In the genomic region with DNA sequence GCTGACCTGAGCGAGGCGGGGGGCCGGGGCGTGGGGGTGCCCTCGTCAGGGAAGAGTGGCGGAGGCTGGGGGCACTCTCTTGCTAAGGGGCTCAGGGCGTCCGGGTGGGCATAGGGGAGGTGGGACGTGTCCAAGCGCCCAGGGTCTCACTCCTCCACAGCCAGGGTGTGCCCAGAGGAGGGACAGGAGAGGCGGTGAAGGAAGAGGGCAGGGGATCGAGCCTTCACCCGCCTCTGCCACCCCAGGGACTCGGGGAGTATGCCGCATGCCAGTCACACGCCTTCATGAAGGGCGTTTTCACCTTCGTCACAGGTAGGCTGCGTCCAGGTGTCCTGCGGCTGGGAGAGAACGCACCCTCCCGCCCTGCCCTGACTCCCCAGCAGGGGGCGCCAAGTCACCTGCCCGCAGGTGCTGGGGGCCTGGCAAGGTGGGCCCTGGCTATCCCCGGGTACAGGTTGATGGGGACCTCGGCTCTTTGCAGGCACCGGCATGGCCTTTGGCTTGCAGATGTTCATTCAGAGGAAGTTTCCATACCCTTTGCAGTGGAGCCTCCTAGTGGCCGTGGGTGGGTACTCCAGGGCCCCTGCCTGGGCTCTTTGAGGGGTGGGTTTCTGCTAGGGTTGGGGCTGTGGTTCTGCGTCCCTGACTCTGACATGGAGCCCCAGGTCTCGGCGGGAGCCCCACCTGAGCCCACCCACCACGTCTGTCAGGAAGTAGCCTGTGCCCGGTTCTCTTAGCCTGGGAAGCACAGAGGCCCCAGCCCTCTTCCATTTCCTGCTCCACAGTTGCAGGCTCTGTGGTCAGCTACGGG, we compare ENCODE assay signal across 8 cellular contexts. TPM values are rescaled to one million over a fixed set of nuclear protein-coding genes. Genes with fewer than 3 reads are reported as not detected.
A peak's percentile ranks its signal among the peaks of the same experiment; 100 is the strongest.
DNase-seq lines count a peak whose midpoint lies in the region; ATAC-seq and TF ChIP-seq lines count a peak whose summit lies in the region.

No MANE protein-coding gene starts in this region.

- H3K4me1 ChIP-seq in endocrine pancreas (ENCODE audit: control insufficient read depth, insufficient read depth, low read length), result peaks cover 10% of the 10 kb centered on the region

- no peaks in the 10 kb centered on the region; the same call in 1 of the 2 replicates for H3K36me3 ChIP-seq in H7 (replicated peaks; ENCODE audit: control insufficient read depth, insufficient read depth, low read length)
- H3K36me3 ChIP-seq in endocrine pancreas (ENCODE audit: control insufficient read depth, insufficient read depth, low read length), result no peaks in the 10 kb centered on the region

- peaks cover 25% of the 10 kb centered on the region for H3K4me1 Mint-ChIP-seq in Calu3 (ENCODE audit: low read depth, unreplicated experiment)
- peaks cover 51% of the 10 kb centered on the region for H3K4me1 Mint-ChIP-seq in activated CD8-positive, alpha-beta T cell treated with anti-CD3 and anti-CD28 coated beads, Interleukin-2, amount 10 ng/mL, durations not matched to agents 7 days and 5 days (ENCODE audit: low read depth)
- H3K4me1 Mint-ChIP-seq in naive B cell, result peaks cover 12 to 15% (median 14%) of the 10 kb centered on the region in 3 donors
- H3K4me1 Mint-ChIP-seq in stimulated activated naive CD8-positive, alpha-beta T cell treated with anti-CD3 and anti-CD28 coated beads, Interleukin-15, Interleukin-2, amounts not matched to agents 100 ng/mL and 50 ng/mL, for 24 hours (ENCODE audit: low read depth), result peaks cover 34% of the 10 kb centered on the region

- H3K9me3 Mint-ChIP-seq in Calu3 (ENCODE audit: low read depth, unreplicated experiment) (no peaks in the 10 kb centered on the region), naive B cell (no peaks in the 10 kb centered on the region)
- H3K9me3 Mint-ChIP-seq in activated CD8-positive, alpha-beta T cell treated with anti-CD3 and anti-CD28 coated beads, Interleukin-2, amount 10 ng/mL, durations not matched to agents 7 days and 5 days (ENCODE audit: insufficient read depth), result no peaks in the 10 kb centered on the region
- no peaks in the 10 kb centered on the region for H3K9me3 Mint-ChIP-seq in stimulated activated naive CD8-positive, alpha-beta T cell treated with anti-CD3 and anti-CD28 coated beads, Interleukin-15, Interleukin-2, amounts not matched to agents 100 ng/mL and 50 ng/mL, for 24 hours

- peaks cover 11% of the 10 kb centered on the region for H3K27me3 Mint-ChIP-seq in Calu3 (ENCODE audit: unreplicated experiment)
- peaks cover 10% of the 10 kb centered on the region for H3K27me3 Mint-ChIP-seq in activated CD8-positive, alpha-beta T cell treated with anti-CD3 and anti-CD28 coated beads, Interleukin-2, amount 10 ng/mL, durations not matched to agents 7 days and 5 days (ENCODE audit: low read depth)
- no peaks in the 10 kb centered on the region for H3K27me3 Mint-ChIP-seq in naive B cell
- peaks cover 5% of the 10 kb centered on the region for H3K27me3 Mint-ChIP-seq in stimulated activated naive CD8-positive, alpha-beta T cell treated with anti-CD3 and anti-CD28 coated beads, Interleukin-15, Interleukin-2, amounts not matched to agents 100 ng/mL and 50 ng/mL, for 24 hours

- ATAC-seq in activated CD8-positive, alpha-beta T cell treated with anti-CD3 and anti-CD28 coated beads, Interleukin-2, amount 10 ng/mL, durations not matched to agents 7 days and 5 days, result peak; percentile 12
- peak; percentile 32 to 41 for ATAC-seq in naive B cell (ENCODE audit: low read depth in 2 of 2)

- CTCF ChIA-PET in Calu3 (lab: Charles Lee), result no interaction called here
- CTCF ChIA-PET in activated CD8-positive, alpha-beta T cell treated with anti-CD3 and anti-CD28 coated beads, Interleukin-2, amount 10 ng/mL, durations not matched to agents 7 days and 5 days (lab: Charles Lee), result interaction anchor here (0.8 to 3.2 kb wide), 14 partner anchors 10 to 278 kb away, joined by 3 to 29 read pairs (median 4); a partner anchor contains a TSS

- peak; percentile 64 for DNase-seq in Calu3
- peak; percentile 95 for DNase-seq in H7
- DNase-seq in NCI-H345 treated with DMSO at 0.1 percent for 48 hours (lab: John Stamatoyannopoulos, UW; ENCODE audit: unreplicated experiment), result peak; percentile 40
- DNase-seq in activated CD8-positive, alpha-beta T cell treated with anti-CD3 and anti-CD28 coated beads, Interleukin-2, amount 10 ng/mL, durations not matched to agents 7 days and 5 days, result peak; percentile 74
- peak; percentile 73 for DNase-seq in naive B cell
- DNase-seq in T1000 (lab: John Stamatoyannopoulos, UW), result no peak

- peak; percentile 98 for TF ChIP-seq CTCF in Calu3 (IDR thresholded peaks at IDR 0.05; ENCODE audit: unreplicated experiment)

- intact Hi-C loops in Calu3 (cut with micrococcal nuclease; ENCODE audit: unreplicated experiment), result no loop called here

- peak overlapping the region; percentile 11 for H3K9ac ChIP-seq in endocrine pancreas (ENCODE audit: control insufficient read depth, insufficient read depth, low read length)

- H3K27me3 ChIP-seq in H7 (ENCODE audit: control insufficient read depth, insufficient read depth, low read length) (no peaks in the 10 kb centered on the region; the same call in 1 of the 2 replicates), endocrine pancreas (ENCODE audit: control insufficient read depth, insufficient read depth, low read length) (no peaks in the 10 kb centered on the region)

- H3K4me3 Mint-ChIP-seq in Calu3 (ENCODE audit: low read depth, unreplicated experiment) (peak overlapping the region; percentile 72), naive B cell (peak overlapping the region; percentile 77 to 92 (median 88))
- peak overlapping the region; percentile 82 for H3K4me3 Mint-ChIP-seq in activated CD8-positive, alpha-beta T cell treated with anti-CD3 and anti-CD28 coated beads, Interleukin-2, amount 10 ng/mL, durations not matched to agents 7 days and 5 days
- H3K4me3 Mint-ChIP-seq in stimulated activated naive CD8-positive, alpha-beta T cell treated with anti-CD3 and anti-CD28 coated beads, Interleukin-15, Interleukin-2, amounts not matched to agents 100 ng/mL and 50 ng/mL, for 24 hours, result peak overlapping the region; percentile 84

- H3K4me3 ChIP-seq in H7 (ENCODE audit: insufficient read depth, low read depth, low read length), result peak overlapping the region; percentile 76
- H3K4me3 ChIP-seq in endocrine pancreas (ENCODE audit: control insufficient read depth, insufficient read depth, low read length), result no peak overlapping the region

- H3K36me3 Mint-ChIP-seq in Calu3 (ENCODE audit: insufficient read depth, unreplicated experiment) (peaks cover 36% of the 10 kb centered on the region), naive B cell (no peaks in the 10 kb centered on the region)
- peaks cover 7% of the 10 kb centered on the region for H3K36me3 Mint-ChIP-seq in activated CD8-positive, alpha-beta T cell treated with anti-CD3 and anti-CD28 coated beads, Interleukin-2, amount 10 ng/mL, durations not matched to agents 7 days and 5 days (ENCODE audit: low read depth)
- no peaks in the 10 kb centered on the region for H3K36me3 Mint-ChIP-seq in stimulated activated naive CD8-positive, alpha-beta T cell treated with anti-CD3 and anti-CD28 coated beads, Interleukin-15, Interleukin-2, amounts not matched to agents 100 ng/mL and 50 ng/mL, for 24 hours (ENCODE audit: low read depth)

- POLR2A ChIA-PET in activated CD8-positive, alpha-beta T cell treated with anti-CD3 and anti-CD28 coated beads, Interleukin-2, amount 10 ng/mL, durations not matched to agents 7 days and 5 days (lab: Charles Lee), result interaction anchor here (1.1 kb wide), 1 partner anchor 11 kb away, joined by 5 read pairs; no protein-coding TSS in a partner anchor

- TSS peak; percentile 26 for BruUV-seq in Calu3 (replicated peaks; lab: Mats Ljungman, UMichigan)

- peak overlapping the region; percentile 52 for H3K27ac Mint-ChIP-seq in Calu3 (ENCODE audit: unreplicated experiment)
- peak overlapping the region; percentile 93 for H3K27ac Mint-ChIP-seq in activated CD8-positive, alpha-beta T cell treated with anti-CD3 and anti-CD28 coated beads, Interleukin-2, amount 10 ng/mL, durations not matched to agents 7 days and 5 days
- H3K27ac Mint-ChIP-seq in naive B cell, result peak overlapping the region; percentile 96 to 99 (median 99)
- peak overlapping the region; percentile 72 for H3K27ac Mint-ChIP-seq in stimulated activated naive CD8-positive, alpha-beta T cell treated with anti-CD3 and anti-CD28 coated beads, Interleukin-15, Interleukin-2, amounts not matched to agents 100 ng/mL and 50 ng/mL, for 24 hours

- no peaks in the 10 kb centered on the region for H3K9me3 ChIP-seq in endocrine pancreas (ENCODE audit: control insufficient read depth, low read length)

RNA-seq across cellular contexts. Expression of a gene that starts 0.5 kb away (rescaled TPM):
- total RNA-seq in Calu3 (2022), result 64.1 and 75.8 TPM in 2 replicates
- total RNA-seq in H7 (2014; rRNA removed; shearing (Covaris generic)), result 73.9 and 80.6 TPM in 2 replicates
- 10 to 100 TPM; 39.9 to 43.2 TPM for total RNA-seq in activated CD8-positive, alpha-beta T cell treated with anti-CD3 and anti-CD28 coated beads, Interleukin-2, amount 10 ng/mL, durations not matched to agents 7 days and 5 days
- 10 to 100 TPM; 29.3 to 47.7 (median 35.7) TPM for polyA plus RNA-seq in naive B cell (ENCODE audit: low read depth in 6 of 6)

RNA-seq across cellular contexts. Expression of a gene that starts 4.5 kb away (rescaled TPM):
- total RNA-seq in Calu3 (2022), result 0.38 TPM in 1 of 2 replicates, not detected in the other
- total RNA-seq in H7 (2014; rRNA removed; shearing (Covaris generic)), result 0.66 and 0.85 TPM in 2 replicates
- total RNA-seq in activated CD8-positive, alpha-beta T cell treated with anti-CD3 and anti-CD28 coated beads, Interleukin-2, amount 10 ng/mL, durations not matched to agents 7 days and 5 days, result under 1 TPM; 0.26 to 0.44 TPM
- polyA plus RNA-seq in naive B cell (ENCODE audit: low read depth in 6 of 6), result 1 to 10 TPM in 1 of 6 donors, under 1 TPM in 1, not detected in 4; 0.24 to 1.7 TPM

RNA-seq across cellular contexts. Expression of a gene that starts 16.1 kb away (rescaled TPM):
- total RNA-seq in Calu3 (2022), result 68.9 and 72.4 TPM in 2 replicates
- total RNA-seq in H7 (2014; rRNA removed; shearing (Covaris generic)), result 150 TPM in 2 replicates
- 100 to 1,000 TPM; 117 to 118 TPM for total RNA-seq in activated CD8-positive, alpha-beta T cell treated with anti-CD3 and anti-CD28 coated beads, Interleukin-2, amount 10 ng/mL, durations not matched to agents 7 days and 5 days
- 10 to 100 TPM in 3 of 6 donors, 1 to 10 TPM in 3; 3.8 to 16.8 (median 9.7) TPM for polyA plus RNA-seq in naive B cell (ENCODE audit: low read depth in 6 of 6)

RNA-seq across cellular contexts. Expression of a gene that starts 27.4 kb away (rescaled TPM):
- not detected in 2 replicates for total RNA-seq in Calu3 (2022)
- 0.18 TPM in 1 of 2 replicates, not detected in the other for total RNA-seq in H7 (2014; rRNA removed; shearing (Covaris generic))
- not detected for total RNA-seq in activated CD8-positive, alpha-beta T cell treated with anti-CD3 and anti-CD28 coated beads, Interleukin-2, amount 10 ng/mL, durations not matched to agents 7 days and 5 days
- polyA plus RNA-seq in naive B cell (ENCODE audit: low read depth in 6 of 6), result under 1 TPM in 1 of 6 donors, not detected in 5; 0.09 TPM

RNA-seq across cellular contexts. Expression of a gene that starts 33.6 kb away (rescaled TPM):
- total RNA-seq in Calu3 (2022), result not detected in 2 replicates
- not detected in 2 replicates for total RNA-seq in H7 (2014; rRNA removed; shearing (Covaris generic))
- not detected for total RNA-seq in activated CD8-positive, alpha-beta T cell treated with anti-CD3 and anti-CD28 coated beads, Interleukin-2, amount 10 ng/mL, durations not matched to agents 7 days and 5 days
- polyA plus RNA-seq in naive B cell (ENCODE audit: low read depth in 6 of 6), result 10 to 100 TPM in 2 of 6 donors, under 1 TPM in 3, not detected in 1; 0.39 to 69.1 (median 0.73) TPM
